Comparison of ENCODE assay signal across 7 cellular contexts in genomic region chr15:65132841-65133549, GRCh38. TPM values are rescaled to one million over a fixed set of nuclear protein-coding genes. Genes with fewer than 3 reads are reported as not detected.
DNase-seq lines count a peak whose midpoint lies in the region; ATAC-seq and TF ChIP-seq lines count a peak whose summit lies in the region.

No MANE protein-coding gene starts in this region.

- H3K9me3 ChIP-seq in KOPT-K1 (ENCODE audit: insufficient read depth, low read length, poor library complexity, severe bottlenecking) (peaks cover 14% of the 10 kb centered on the region), transverse colon (no peaks in the 10 kb centered on the region)

- intact Hi-C loops in activated CD8-positive, alpha-beta T cell treated with anti-CD3 and anti-CD28 coated beads for 36 hours (cut with micrococcal nuclease) = loop anchor here (5.0 kb wide), 1 partner anchor 164 kb away; the partner anchor contains the start of gene RNU5A-1
- intact Hi-C loops in transverse colon (cut with DNase I; ENCODE audit: low total_unique reads) = no loop called here

- H3K27ac ChIP-seq in GM23338 (ENCODE audit: low read depth) = 0 out of 2 replicates have a peak overlapping the region, but pooled peaks have one; percentile 9
- peak overlapping the region; percentile 71 for H3K27ac ChIP-seq in KOPT-K1 (ENCODE audit: low read depth, low read length, poor library complexity, severe bottlenecking)
- peak overlapping the region; percentile 90 to 94 (median 92) for H3K27ac ChIP-seq in transverse colon

- TF ChIP-seq CTCF in GM12865 (IDR thresholded peaks at IDR 0.05; ENCODE audit: insufficient read depth, low read depth, low read length, missing control alignments) (no peak), GM23338 (conservative IDR thresholded peaks at IDR 0.05; ENCODE audit: low read depth in 2 of 2) (no peak), epithelial cell of proximal tubule (conservative IDR thresholded peaks at IDR 0.05; ENCODE audit: low read depth, low read length) (no peak), transverse colon (IDR thresholded peaks at IDR 0.05) (no peak)
- TF ChIP-seq CTCF in activated CD8-positive, alpha-beta T cell treated with anti-CD3 and anti-CD28 coated beads for 36 hours (IDR thresholded peaks at IDR 0.05) = no peak

- POLR2A ChIA-PET in activated CD8-positive, alpha-beta T cell treated with anti-CD3 and anti-CD28 coated beads for 36 hours (lab: Charles Lee) = interaction anchor here (1.0 to 1.3 kb wide), 3 partner anchors 8 to 171 kb away, joined by 3 to 9 read pairs (median 4); partner anchors contain the start of gene RNU5B-1

- peak overlapping the region; percentile 91 for H2AFZ ChIP-seq in GM23338

- H3K27me3 ChIP-seq in GM23338 (ENCODE audit: insufficient read depth) = no peaks in the 10 kb centered on the region
- H3K27me3 ChIP-seq in transverse colon = no peaks in the 10 kb centered on the region

- peak; percentile 88 for ATAC-seq in GM23338
- peak; percentile 40 for ATAC-seq in activated CD8-positive, alpha-beta T cell treated with anti-CD3 and anti-CD28 coated beads for 36 hours
- ATAC-seq in naive B cell (ENCODE audit: low read depth in 2 of 2) = peak; percentile 31 to 38

- H3K9me3 Mint-ChIP-seq in GM23338 (peaks cover 29% of the 10 kb centered on the region), naive B cell (peaks cover 4 to 15% (median 11%) of the 10 kb centered on the region in 7 donors)
- peaks cover 7% of the 10 kb centered on the region for H3K9me3 Mint-ChIP-seq in activated CD8-positive, alpha-beta T cell treated with anti-CD3 and anti-CD28 coated beads for 36 hours

- peak overlapping the region; percentile 87 for H3K4me3 ChIP-seq in GM12865 (ENCODE audit: low read depth, low read length)
- H3K4me3 ChIP-seq in GM23338 = peak overlapping the region; percentile 61
- peak overlapping the region; percentile 78 for H3K4me3 ChIP-seq in epithelial cell of proximal tubule (ENCODE audit: low read depth, low read length)
- H3K4me3 ChIP-seq in transverse colon = peak overlapping the region; percentile 65 to 95 (median 90)

- H3K27ac Mint-ChIP-seq in GM23338 = no peak overlapping the region
- H3K27ac Mint-ChIP-seq in activated CD8-positive, alpha-beta T cell treated with anti-CD3 and anti-CD28 coated beads for 36 hours = peak overlapping the region; percentile 84
- H3K27ac Mint-ChIP-seq in naive B cell = peak overlapping the region in 4 of 6 donors; percentile 86 to 96 (median 92)

- TF ChIP-seq POLR2A in transverse colon (IDR thresholded peaks at IDR 0.05) = no peak

- H3K36me3 Mint-ChIP-seq in GM23338 (ENCODE audit: low read depth) (peaks cover 43% of the 10 kb centered on the region), naive B cell (peaks cover 12 to 19% of the 10 kb centered on the region in 2 donors)
- peaks cover 26% of the 10 kb centered on the region for H3K36me3 Mint-ChIP-seq in activated CD8-positive, alpha-beta T cell treated with anti-CD3 and anti-CD28 coated beads for 36 hours (ENCODE audit: low read depth)

- H3K4me1 Mint-ChIP-seq in GM23338 = peaks cover 14% of the 10 kb centered on the region
- peaks cover 30% of the 10 kb centered on the region for H3K4me1 Mint-ChIP-seq in activated CD8-positive, alpha-beta T cell treated with anti-CD3 and anti-CD28 coated beads for 36 hours (ENCODE audit: low read depth)
- H3K4me1 Mint-ChIP-seq in naive B cell = peaks cover 26 to 34% (median 32%) of the 10 kb centered on the region in 3 donors

- H3F3A ChIP-seq in GM23338 (replicated peaks; ENCODE audit: low read depth) = 0 out of 2 replicates have a peak, but pooled peaks cover 3% of the 10 kb centered on the region

- CTCF ChIA-PET in activated CD8-positive, alpha-beta T cell treated with anti-CD3 and anti-CD28 coated beads for 36 hours (lab: Charles Lee) = interaction anchor here (1.3 kb wide), 1 partner anchor 164 kb away, joined by 3 read pairs; no protein-coding TSS in a partner anchor

- H3K9me2 ChIP-seq in GM23338 (ENCODE audit: insufficient read depth) = no peaks in the 10 kb centered on the region

- H3K4me1 ChIP-seq in GM23338 (ENCODE audit: insufficient read depth) (peaks cover 4% of the 10 kb centered on the region), transverse colon (peaks cover 18 to 27% (median 24%) of the 10 kb centered on the region in 4 donors)

- peak overlapping the region; percentile 99 for H3K4me2 ChIP-seq in GM23338

- 1% methylated on average over 50 of the region's 94 CpGs; no CpG with 5 or more reads in 1 of the 2 donors for WGBS in transverse colon (ENCODE audit: low coverage in 1 of 2), 2 donors

- H3K27me3 Mint-ChIP-seq in GM23338 (ENCODE audit: insufficient read depth, low read depth, poor library complexity) = peaks cover 12% of the 10 kb centered on the region
- H3K27me3 Mint-ChIP-seq in activated CD8-positive, alpha-beta T cell treated with anti-CD3 and anti-CD28 coated beads for 36 hours = no peaks in the 10 kb centered on the region
- H3K27me3 Mint-ChIP-seq in naive B cell = no peaks in the 10 kb centered on the region

- H4K20me1 ChIP-seq in GM23338 (replicated peaks; ENCODE audit: insufficient read depth) = peaks cover 9% of the 10 kb centered on the region; the same call in 1 of the 2 replicates

- DNase-seq in GM12865 (ENCODE audit: low read depth) = peak; percentile 69
- peak; percentile 74 for DNase-seq in GM23338 (ENCODE audit: low spot score)
- DNase-seq in activated CD8-positive, alpha-beta T cell treated with anti-CD3 and anti-CD28 coated beads for 36 hours = peak; percentile 28
- DNase-seq in epithelial cell of proximal tubule (ENCODE audit: low read depth) = peak; percentile 16
- peak; percentile 25 for DNase-seq in naive B cell
- DNase-seq in transverse colon = peak; percentile 44

- H3K36me3 ChIP-seq in GM23338 (ENCODE audit: insufficient read depth) = peaks cover 3% of the 10 kb centered on the region; the same call in 1 of the 2 replicates
- peaks cover 26% of the 10 kb centered on the region for H3K36me3 ChIP-seq in KOPT-K1 (ENCODE audit: insufficient read depth, low read length)
- H3K36me3 ChIP-seq in transverse colon = peaks cover 0 to 13% (median 5%) of the 10 kb centered on the region in 4 donors

- H3K79me2 ChIP-seq in GM23338 (replicated peaks; ENCODE audit: insufficient read depth) = peaks cover 19% of the 10 kb centered on the region

- in situ Hi-C loops in transverse colon (cut with MboI; ENCODE audit: low pct_ligation_motif_present in 1 of 4, low pct_unique_long_range_greater_than_20kb in 1 of 4, low sequenced_read_pairs in 3 of 4) = no loop called here

- no peak for TF ChIP-seq EP300 in transverse colon (IDR thresholded peaks at IDR 0.05; ENCODE audit: low read depth)

- H3K4me3 Mint-ChIP-seq in GM23338 = peak overlapping the region; percentile 85
- peak overlapping the region; percentile 86 for H3K4me3 Mint-ChIP-seq in activated CD8-positive, alpha-beta T cell treated with anti-CD3 and anti-CD28 coated beads for 36 hours
- H3K4me3 Mint-ChIP-seq in naive B cell = peak overlapping the region; percentile 85 to 96 (median 92)

TF ChIP-seq in GM23338, 12 proteins besides CTCF, POLR2A, EP300 and RAD21 (continues in another document):
- no peak for TF ChIP-seq CREB1 (CRISPR knock-in tag; IDR thresholded peaks at IDR 0.05; ENCODE audit: low read depth)
- TF ChIP-seq POLR2AphosphoS5 (IDR thresholded peaks at IDR 0.05; ENCODE audit: low read depth) = no peak

RNA-seq across cellular contexts. Expression of gene PDCD7, which starts 0.6 kb away (rescaled TPM):
- total RNA-seq in GM23338 (2014; rRNA removed; shearing (Covaris generic)) = 16.5 and 21.2 TPM in 2 replicates
- polyA plus RNA-seq in GM23338 (2016; fragmentation: Nextera tagmentation; extraction: Ambion mirVana) = 16.8 and 18.9 TPM in 2 replicates
- total RNA-seq in activated CD8-positive, alpha-beta T cell treated with anti-CD3 and anti-CD28 coated beads for 36 hours = 10 to 100 TPM; 33.8 to 35.1 TPM
- total RNA-seq in epithelial cell of proximal tubule = 24.6 and 26.3 TPM in 2 replicates
- 10 to 100 TPM in 5 of 6 donors, 1 to 10 TPM in 1; 7.7 to 20.7 (median 14.5) TPM for polyA plus RNA-seq in naive B cell (ENCODE audit: low read depth in 6 of 6)
- total RNA-seq in transverse colon = 10 to 100 TPM; 12.4 to 22.1 (median 16.3) TPM

RNA-seq across cellular contexts. Expression of gene UBAP1L, which starts 18.0 kb away (rescaled TPM):
- 1.4 and 1.5 TPM in 2 replicates for total RNA-seq in GM23338 (2014; rRNA removed; shearing (Covaris generic))
- polyA plus RNA-seq in GM23338 (2016; fragmentation: Nextera tagmentation; extraction: Ambion mirVana) (0.47 and 0.53 TPM in 2 replicates), naive B cell (ENCODE audit: low read depth in 6 of 6) (under 1 TPM in 4 of 6 donors, not detected in 2; 0.04 to 0.52 (median 0.24) TPM)
- 1 to 10 TPM; 2.9 to 3.3 TPM for total RNA-seq in activated CD8-positive, alpha-beta T cell treated with anti-CD3 and anti-CD28 coated beads for 36 hours
- total RNA-seq in epithelial cell of proximal tubule (0.07 and 0.23 TPM in 2 replicates), transverse colon (1 to 10 TPM; 2.0 to 8.2 (median 4.4) TPM)

RNA-seq across cellular contexts. Expression of gene CLPX, which starts 52.1 kb away (rescaled TPM):
- 40.6 and 47.0 TPM in 2 replicates for total RNA-seq in GM23338 (2014; rRNA removed; shearing (Covaris generic))
- 18.9 and 20.6 TPM in 2 replicates for polyA plus RNA-seq in GM23338 (2016; fragmentation: Nextera tagmentation; extraction: Ambion mirVana)
- 10 to 100 TPM; 76.7 to 77.4 TPM for total RNA-seq in activated CD8-positive, alpha-beta T cell treated with anti-CD3 and anti-CD28 coated beads for 36 hours
- total RNA-seq in epithelial cell of proximal tubule = 20.0 and 24.3 TPM in 2 replicates
- 10 to 100 TPM; 21.1 to 33.5 (median 29.6) TPM for polyA plus RNA-seq in naive B cell (ENCODE audit: low read depth in 6 of 6)
- total RNA-seq in transverse colon = 10 to 100 TPM; 12.0 to 72.2 (median 57.4) TPM

RNA-seq across cellular contexts. Expression of gene KBTBD13, which starts 56.4 kb away (rescaled TPM):
- not detected in 2 replicates for total RNA-seq in GM23338 (2014; rRNA removed; shearing (Covaris generic))
- 0.09 TPM in 1 of 2 replicates, not detected in the other for polyA plus RNA-seq in GM23338 (2016; fragmentation: Nextera tagmentation; extraction: Ambion mirVana)
- total RNA-seq in activated CD8-positive, alpha-beta T cell treated with anti-CD3 and anti-CD28 coated beads for 36 hours = not detected
- total RNA-seq in epithelial cell of proximal tubule = not detected in 2 replicates
- polyA plus RNA-seq in naive B cell (ENCODE audit: low read depth in 6 of 6) = not detected
- not detected for total RNA-seq in transverse colon

Comparison
In these comparisons a context has a peak if more than half of its experiments do, and no peak if none do; other contexts are left out.
1. Peak in every context shown above with its lines: DNase-seq, ATAC-seq, H3K4me3 ChIP-seq and H3K27ac ChIP-seq.
2. DNase-seq: peak in every context shown above with its lines; median percentile 74 in GM23338; 69 in GM12865; 44 in transverse colon; 28 in activated CD8-positive, alpha-beta T cell treated with anti-CD3 and anti-CD28 coated beads for 36 hours; 25 in naive B cell; 16 in epithelial cell of proximal tubule.
3. ATAC-seq: peak in every context shown above with its lines; median percentile 88 in GM23338; 40 in activated CD8-positive, alpha-beta T cell treated with anti-CD3 and anti-CD28 coated beads for 36 hours; 34 in naive B cell.
4. H3K27ac ChIP-seq: peak in every context shown above with its lines; median percentile 92 in transverse colon; 71 in KOPT-K1; 9 in GM23338.